8 cellular contexts compared by ENCODE assay signal in genomic region chr10:97427571-97428179, GRCh38. TPM values are rescaled to one million over a fixed set of nuclear protein-coding genes. Genes with fewer than 3 reads are reported as not detected.
DNase-seq lines count a peak whose midpoint lies in the region; ATAC-seq and TF ChIP-seq lines count a peak whose summit lies in the region.

No MANE protein-coding gene starts in this region.

- no peak overlapping the region for H2AFZ ChIP-seq in hepatocyte

- H3K36me3 ChIP-seq in CD8-positive, alpha-beta T cell (ENCODE audit: insufficient read depth, low read length) = peaks cover 9% of the 10 kb centered on the region
- H3K36me3 ChIP-seq in KOPT-K1 (ENCODE audit: insufficient read depth, low read length) (peaks cover 51% of the 10 kb centered on the region), hepatocyte (replicated peaks; ENCODE audit: insufficient read depth, low read depth) (no peaks in the 10 kb centered on the region)

- no peak for TF ChIP-seq CTCF in CD8-positive, alpha-beta T cell (IDR thresholded peaks at IDR 0.05)
- no peak for TF ChIP-seq CTCF in hepatocyte (IDR thresholded peaks at IDR 0.05; ENCODE audit: poor library complexity)

- peaks cover 24% of the 10 kb centered on the region for H3K4me1 ChIP-seq in CD8-positive, alpha-beta T cell (ENCODE audit: insufficient read depth, low read length)
- H3K4me1 ChIP-seq in hepatocyte (ENCODE audit: insufficient read depth) = peaks cover 16% of the 10 kb centered on the region

- H3K27me3 ChIP-seq in CD8-positive, alpha-beta T cell (ENCODE audit: insufficient read depth, low read length) = no peaks in the 10 kb centered on the region
- no peaks in the 10 kb centered on the region for H3K27me3 ChIP-seq in hepatocyte

- no peak for ATAC-seq in CD8-positive, alpha-beta T cell
- no peak for ATAC-seq in HG03520 (IDR thresholded peaks at IDR 0.05; ENCODE audit: unreplicated experiment)
- ATAC-seq in HG03460 (IDR thresholded peaks at IDR 0.05; ENCODE audit: unreplicated experiment) = no peak

- no peaks in the 10 kb centered on the region for H3K9me2 ChIP-seq in hepatocyte (replicated peaks; ENCODE audit: insufficient read depth)

- peaks cover 44% of the 10 kb centered on the region for H3K4me1 Mint-ChIP-seq in CD8-positive, alpha-beta T cell (ENCODE audit: low read depth)
- H3K4me1 Mint-ChIP-seq in activated T-helper 2 cell treated with anti-CD3 and anti-CD28 coated beads, Interferon-gamma antibody, Interleukin-2, Interleukin-4, amounts not matched to agents 10 μg/mL and 5 μg/mL and 100 μg/mL, durations not matched to agents 14 hours and 24 hours and 36 hours (ENCODE audit: low read depth) = peaks cover 31% of the 10 kb centered on the region

- peaks cover 14% of the 10 kb centered on the region for H4K20me1 ChIP-seq in hepatocyte (ENCODE audit: insufficient read depth, poor library complexity, severe bottlenecking)

- peak overlapping the region; percentile 90 for H3K4me3 Mint-ChIP-seq in CD8-positive, alpha-beta T cell
- H3K4me3 Mint-ChIP-seq in activated T-helper 2 cell treated with anti-CD3 and anti-CD28 coated beads, Interferon-gamma antibody, Interleukin-2, Interleukin-4, amounts not matched to agents 10 μg/mL and 5 μg/mL and 100 μg/mL, durations not matched to agents 14 hours and 24 hours and 36 hours (ENCODE audit: low read depth) = peak overlapping the region; percentile 86

- H3K27ac Mint-ChIP-seq in CD8-positive, alpha-beta T cell = peak overlapping the region; percentile 76
- H3K27ac Mint-ChIP-seq in activated T-helper 2 cell treated with anti-CD3 and anti-CD28 coated beads, Interferon-gamma antibody, Interleukin-2, Interleukin-4, amounts not matched to agents 10 μg/mL and 5 μg/mL and 100 μg/mL, durations not matched to agents 14 hours and 24 hours and 36 hours = peak overlapping the region; percentile 98

- peak overlapping the region; percentile 84 for H3K4me3 ChIP-seq in CD8-positive, alpha-beta T cell (ENCODE audit: low read depth, low read length)
- H3K4me3 ChIP-seq in hepatocyte (peak overlapping the region; percentile 91), skeletal muscle cell (ENCODE audit: low read depth, low read length) (peak overlapping the region; percentile 96)

- CTCF ChIA-PET in CD8-positive, alpha-beta T cell (lab: Charles Lee) = interaction anchor here (1.0 to 1.2 kb wide), 2 partner anchors 9 to 22 kb away, joined by 3 to 4 read pairs; no protein-coding TSS in a partner anchor

- H3K9me3 Mint-ChIP-seq in CD8-positive, alpha-beta T cell = no peaks in the 10 kb centered on the region
- H3K9me3 Mint-ChIP-seq in activated T-helper 2 cell treated with anti-CD3 and anti-CD28 coated beads, Interferon-gamma antibody, Interleukin-2, Interleukin-4, amounts not matched to agents 10 μg/mL and 5 μg/mL and 100 μg/mL, durations not matched to agents 14 hours and 24 hours and 36 hours = no peaks in the 10 kb centered on the region

- H3K27ac ChIP-seq in CD8-positive, alpha-beta T cell (ENCODE audit: low read depth, low read length) = peak overlapping the region; percentile 85
- H3K27ac ChIP-seq in KOPT-K1 (ENCODE audit: low read depth, low read length, poor library complexity, severe bottlenecking) (peak overlapping the region; percentile 80), hepatocyte (peak overlapping the region; percentile 94)

- peak overlapping the region; percentile 90 for H3K4me2 ChIP-seq in hepatocyte

- H3K9me3 ChIP-seq in CD8-positive, alpha-beta T cell (ENCODE audit: low read length) = no peaks in the 10 kb centered on the region
- H3K9me3 ChIP-seq in KOPT-K1 (ENCODE audit: insufficient read depth, low read length, poor library complexity, severe bottlenecking) = no peaks in the 10 kb centered on the region
- H3K9me3 ChIP-seq in hepatocyte (ENCODE audit: low read depth) = no peaks in the 10 kb centered on the region

- H3K27me3 Mint-ChIP-seq in CD8-positive, alpha-beta T cell (ENCODE audit: low read depth) = no peaks in the 10 kb centered on the region
- H3K27me3 Mint-ChIP-seq in activated T-helper 2 cell treated with anti-CD3 and anti-CD28 coated beads, Interferon-gamma antibody, Interleukin-2, Interleukin-4, amounts not matched to agents 10 μg/mL and 5 μg/mL and 100 μg/mL, durations not matched to agents 14 hours and 24 hours and 36 hours (ENCODE audit: low read depth) = no peaks in the 10 kb centered on the region

- H3K36me3 Mint-ChIP-seq in CD8-positive, alpha-beta T cell = peaks cover 44% of the 10 kb centered on the region
- H3K36me3 Mint-ChIP-seq in activated T-helper 2 cell treated with anti-CD3 and anti-CD28 coated beads, Interferon-gamma antibody, Interleukin-2, Interleukin-4, amounts not matched to agents 10 μg/mL and 5 μg/mL and 100 μg/mL, durations not matched to agents 14 hours and 24 hours and 36 hours (ENCODE audit: low read depth) = peaks cover 65% of the 10 kb centered on the region

- intact Hi-C loops in CD8-positive, alpha-beta T cell (cut with DNase I, micrococcal nuclease) = loop anchor here (1.0 to 10.0 kb wide), 5 partner anchors 18 to 843 kb away; partner anchors contain the start of genes LCOR (in 1 of the 2), R3HCC1L (in 1 of the 2) and TM9SF3 (in 1 of the 2)
- intact Hi-C loops in activated T-helper 2 cell treated with anti-CD3 and anti-CD28 coated beads, Interferon-gamma antibody, Interleukin-2, Interleukin-4, amounts not matched to agents 10 μg/mL and 5 μg/mL and 100 μg/mL, durations not matched to agents 14 hours and 24 hours and 36 hours (cut with micrococcal nuclease) = loop anchor here (1.0 to 10.0 kb wide), 5 partner anchors 18 to 217 kb away; partner anchors contain the start of genes MMS19, PI4K2A, RRP12 and UBTD1

- peaks cover 42% of the 10 kb centered on the region for H3K79me2 ChIP-seq in hepatocyte

- POLR2A ChIA-PET in CD8-positive, alpha-beta T cell (lab: Charles Lee) = interaction anchor here (0.7 to 0.9 kb wide), 2 partner anchors 9 to 820 kb away, joined by 4 to 5 read pairs; no protein-coding TSS in a partner anchor

- no peak for DNase-seq in CD8-positive, alpha-beta T cell
- no peak for DNase-seq in activated T-helper 2 cell treated with anti-CD3 and anti-CD28 coated beads, Interferon-gamma antibody, Interleukin-2, Interleukin-4, amounts not matched to agents 10 μg/mL and 5 μg/mL and 100 μg/mL, durations not matched to agents 14 hours and 24 hours and 36 hours (ENCODE audit: low spot score)
- DNase-seq in hepatocyte (ENCODE audit: low spot score) = peak; percentile 68
- DNase-seq in skeletal muscle cell (ENCODE audit: low read depth) = no peak
- DNase-seq in hepatic stellate cell (ENCODE audit: low spot score) = no peak

- WGBS in hepatocyte (ENCODE audit: low lambda C conversion rate, missing lambda C conversion rate) = 6% methylated on average over 9 of the region's 9 CpGs

RNA-seq across cellular contexts. Expression of gene PGAM1, which starts 1.7 kb away (rescaled TPM):
- 10 to 100 TPM; 56.7 to 56.8 TPM for total RNA-seq in CD8-positive, alpha-beta T cell
- 877 and 885 TPM in 2 replicates for total RNA-seq in activated T-helper 2 cell treated with anti-CD3 and anti-CD28 coated beads, Interferon-gamma antibody, Interleukin-2, Interleukin-4, amounts not matched to agents 10 μg/mL and 5 μg/mL and 100 μg/mL, durations not matched to agents 14 hours and 24 hours and 36 hours
- 204 and 214 TPM in 2 replicates for total RNA-seq in hepatocyte
- 239 and 254 TPM in 2 replicates for polyA plus RNA-seq in hepatocyte

RNA-seq across cellular contexts. Expression of gene EXOSC1, which starts 18.1 kb away (rescaled TPM):
- 10 to 100 TPM; 30.2 to 30.4 TPM for total RNA-seq in CD8-positive, alpha-beta T cell
- total RNA-seq in activated T-helper 2 cell treated with anti-CD3 and anti-CD28 coated beads, Interferon-gamma antibody, Interleukin-2, Interleukin-4, amounts not matched to agents 10 μg/mL and 5 μg/mL and 100 μg/mL, durations not matched to agents 14 hours and 24 hours and 36 hours = 49.9 and 53.4 TPM in 2 replicates
- 34.7 and 40.0 TPM in 2 replicates for total RNA-seq in hepatocyte
- polyA plus RNA-seq in hepatocyte = 39.1 and 51.7 TPM in 2 replicates

RNA-seq across cellular contexts. Expression of gene ZDHHC16, which starts 18.3 kb away (rescaled TPM):
- total RNA-seq in CD8-positive, alpha-beta T cell = 1 to 10 TPM; 4.7 to 6.2 TPM
- total RNA-seq in activated T-helper 2 cell treated with anti-CD3 and anti-CD28 coated beads, Interferon-gamma antibody, Interleukin-2, Interleukin-4, amounts not matched to agents 10 μg/mL and 5 μg/mL and 100 μg/mL, durations not matched to agents 14 hours and 24 hours and 36 hours = 41.4 and 52.9 TPM in 2 replicates
- 54.4 and 57.0 TPM in 2 replicates for total RNA-seq in hepatocyte
- polyA plus RNA-seq in hepatocyte = 81.9 and 86.8 TPM in 2 replicates

RNA-seq across cellular contexts. Expression of gene RRP12, which starts 26.5 kb away (rescaled TPM):
- total RNA-seq in CD8-positive, alpha-beta T cell = 100 to 1,000 TPM; 104 to 107 TPM
- 69.8 and 70.1 TPM in 2 replicates for total RNA-seq in activated T-helper 2 cell treated with anti-CD3 and anti-CD28 coated beads, Interferon-gamma antibody, Interleukin-2, Interleukin-4, amounts not matched to agents 10 μg/mL and 5 μg/mL and 100 μg/mL, durations not matched to agents 14 hours and 24 hours and 36 hours
- total RNA-seq in hepatocyte = 8.5 and 10.6 TPM in 2 replicates
- polyA plus RNA-seq in hepatocyte = 19.6 and 20.6 TPM in 2 replicates
